In genomic region chr4:182343435-182343834, GRCh38 we compare ENCODE assay signal across 22 cellular contexts.
"Had no signal": no experiment of that assay in that cellular context is flagged by ENCODE, and none has a peak within 500 bp of the region (broad histone marks: within the 10 kb centered on the region; RNA-seq: fewer than 3 reads in every experiment).

No MANE protein-coding gene starts in this region.

- H3K27ac Mint-ChIP-seq: activated CD4-positive, alpha-beta memory T cell treated with anti-CD3 and anti-CD28 coated beads for 36 hours; activated CD4-positive, alpha-beta T cell treated with anti-CD3 and anti-CD28 coated beads, Interleukin-2, amount 10 ng/mL, durations not matched to agents 7 days and 5 days; activated naive CD4-positive, alpha-beta T cell treated with anti-CD3 and anti-CD28 coated beads for 36 hours; activated naive CD8-positive, alpha-beta T cell; T-helper 17 cell had no signal

- ATAC-seq: activated T-cell treated with anti-CD3 and anti-CD28 coated beads, Interleukin-2, amount 50 U/mL, for 4 hours; T-helper 17 cell had no signal

- H3K27me3 Mint-ChIP-seq: activated CD4-positive, alpha-beta memory T cell treated with anti-CD3 and anti-CD28 coated beads for 36 hours; activated CD4-positive, alpha-beta T cell treated with anti-CD3 and anti-CD28 coated beads, Interleukin-2, amount 10 ng/mL, durations not matched to agents 7 days and 5 days had no signal

- H3K9me3 Mint-ChIP-seq: activated CD4-positive, alpha-beta memory T cell treated with anti-CD3 and anti-CD28 coated beads for 36 hours; activated CD4-positive, alpha-beta T cell treated with anti-CD3 and anti-CD28 coated beads, Interleukin-2, amount 10 ng/mL, durations not matched to agents 7 days and 5 days; activated naive CD4-positive, alpha-beta T cell treated with anti-CD3 and anti-CD28 coated beads for 36 hours had no signal

- H3K4me1 Mint-ChIP-seq: activated CD4-positive, alpha-beta T cell treated with anti-CD3 and anti-CD28 coated beads, Interleukin-2, amount 10 ng/mL, durations not matched to agents 7 days and 5 days; T-helper 17 cell had no signal

- DNase-seq: activated CD4-positive, alpha-beta memory T cell treated with anti-CD3 and anti-CD28 coated beads for 36 hours; activated CD4-positive, alpha-beta T cell treated with anti-CD3 and anti-CD28 coated beads, Interleukin-2, amount 10 ng/mL, durations not matched to agents 7 days and 5 days; activated CD4-positive, CD25-positive, alpha-beta regulatory T cell; activated CD8-positive, alpha-beta memory T cell treated with anti-CD3 and anti-CD28 coated beads for 24 hours; activated gamma-delta T cell; activated naive CD4-positive, alpha-beta T cell treated with anti-CD3 and anti-CD28 coated beads for 36 hours; activated T-cell treated with anti-CD3 and anti-CD28 coated beads, Interleukin-2, amount 50 U/mL, for 4 hours; amygdala; brain microvascular endothelial cell; KG1; NCI-H1048; NCI-H146; NCI-H187 treated with DMSO at 0.1 percent for 48 hours; NCI-H2081 treated with DMSO at 0.1 percent for 48 hours; NCI-H446; NCI-H524; Peyer's patch; Right ventricle myocardium superior; SJCRH30; T-helper 17 cell; T-helper 9 cell had no signal

- H3K4me3 Mint-ChIP-seq: activated CD4-positive, alpha-beta memory T cell treated with anti-CD3 and anti-CD28 coated beads for 36 hours; activated CD4-positive, alpha-beta T cell treated with anti-CD3 and anti-CD28 coated beads, Interleukin-2, amount 10 ng/mL, durations not matched to agents 7 days and 5 days; activated naive CD4-positive, alpha-beta T cell treated with anti-CD3 and anti-CD28 coated beads for 36 hours; activated naive CD8-positive, alpha-beta T cell; activated T-cell treated with anti-CD3 and anti-CD28 coated beads, Interleukin-2, amount 50 U/mL, for 4 hours; T-helper 17 cell had no signal

- H3K36me3 Mint-ChIP-seq: activated CD4-positive, alpha-beta memory T cell treated with anti-CD3 and anti-CD28 coated beads for 36 hours; activated naive CD8-positive, alpha-beta T cell had no signal
